ENCODE assay signal across 26 cellular contexts in genomic region chr14:66268802-66269334, GRCh38.
"Had no signal": no experiment of that assay in that cellular context is flagged by ENCODE, and none has a peak within 500 bp of the region (broad histone marks: within the 10 kb centered on the region; RNA-seq: fewer than 3 reads in every experiment).

No MANE protein-coding gene starts in this region.

- FAIRE-seq: keratinocyte had no signal

- H3K27me3 ChIP-seq: dorsolateral prefrontal cortex, foreskin keratinocyte, neural progenitor cell, tibial nerve, upper lobe of left lung, uterus had no signal

- H3K9ac ChIP-seq: neural progenitor cell had no signal

- DNase-seq: cerebellar nuclear complex; cortex of kidney; dorsolateral prefrontal cortex; effector CD4-positive, alpha-beta T cell; foreskin keratinocyte; hypothalamus; immature natural killer cell; left ventricle myocardium superior; lower lobe of right lung; mesenchymal stem cell; midbrain; naive thymus-derived CD4-positive, alpha-beta T cell; posterior cingulate gyrus; psoas muscle; right cardiac atrium; stimulated activated CD4-positive, alpha-beta T cell treated with anti-CD3 and anti-CD28 coated beads, Interleukin-15, amount 100 ng/mL, for 24 hours; stimulated activated CD4-positive, alpha-beta T cell treated with anti-CD3 and anti-CD28 coated beads, Interleukin-2, amount 100 ng/mL, for 48 hours; stimulated activated naive B cell treated with anti-CD40 and anti-IgM and Interleukin-4, amounts not matched to agents 10 μg/mL and 1 μg/mL and 100 μg/mL, for 72 hours; upper lobe of left lung; uterus had no signal

- H3K27ac ChIP-seq: dorsolateral prefrontal cortex, epithelial cell of prostate, foreskin keratinocyte, lower lobe of right lung, neural progenitor cell, psoas muscle, skin epidermis, thoracic aorta, tibial nerve, upper lobe of left lung, uterus had no signal

- H3K36me3 ChIP-seq: lower lobe of right lung, neural progenitor cell, thoracic aorta, tibial nerve, upper lobe of left lung, uterus had no signal

- H3K4me2 ChIP-seq: neural progenitor cell had no signal

- H3K4me3 ChIP-seq: dorsolateral prefrontal cortex, lower lobe of right lung, neural progenitor cell, psoas muscle, skin epidermis, thoracic aorta, tibial nerve, upper lobe of left lung, uterus had no signal

- H3K9me3 ChIP-seq: lower lobe of right lung, psoas muscle, thoracic aorta, tibial nerve, upper lobe of left lung, uterus had no signal

- H3K4me1 ChIP-seq: foreskin keratinocyte, lower lobe of right lung, neural progenitor cell, psoas muscle, upper lobe of left lung had no signal
